Comparison of ENCODE assay signal across 13 cellular contexts in the genomic region with DNA sequence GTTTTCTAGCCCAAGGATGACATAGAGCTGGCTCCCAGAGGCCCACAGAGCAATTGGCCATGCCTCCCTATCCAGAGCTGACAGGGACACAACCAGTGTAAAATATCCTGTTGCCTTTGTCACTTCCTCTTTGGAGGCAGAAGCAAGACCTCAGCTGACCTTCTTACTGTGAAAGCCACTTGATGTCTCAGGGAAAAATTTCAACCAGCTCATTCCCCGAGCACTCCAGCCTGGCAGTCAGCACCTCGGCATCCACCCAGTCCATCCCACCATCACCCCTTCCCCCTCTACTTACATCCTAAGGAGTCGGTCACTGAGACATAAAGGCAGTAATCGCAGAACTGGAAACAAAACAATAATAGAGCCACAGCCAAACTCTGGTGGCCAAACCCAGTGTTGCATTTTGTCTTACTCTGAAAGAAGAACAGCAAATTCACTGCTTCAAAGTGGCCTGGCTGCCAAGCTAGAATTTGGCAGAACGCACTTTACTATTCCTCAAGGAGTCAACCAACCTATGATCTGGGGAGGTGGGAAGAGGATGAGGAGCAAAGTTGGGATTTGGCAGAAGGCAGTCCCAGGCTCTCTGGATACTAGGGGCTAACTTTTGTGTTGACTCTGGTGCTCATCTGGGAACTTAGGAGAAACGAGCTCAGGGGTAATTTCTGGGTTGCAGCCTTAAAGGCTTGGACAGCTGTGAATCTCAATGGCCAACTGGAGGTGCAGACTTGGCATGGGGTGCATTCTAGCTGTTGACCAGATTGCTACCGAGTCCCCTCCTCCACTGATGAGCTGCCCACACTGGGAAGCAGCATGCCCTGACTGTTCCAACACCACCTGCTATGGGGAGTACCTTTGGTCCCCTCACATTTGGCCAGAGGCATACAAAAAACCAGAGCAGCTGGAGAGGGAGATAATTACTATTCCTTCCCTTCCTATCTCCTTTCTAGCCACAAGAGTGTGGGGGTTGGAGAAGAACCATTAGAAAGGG. TPM values are rescaled to one million over a fixed set of nuclear protein-coding genes. Genes with fewer than 3 reads are reported as not detected.
DNase-seq lines count a peak whose midpoint lies in the region; ATAC-seq and TF ChIP-seq lines count a peak whose summit lies in the region.
"Had no signal": no experiment of that assay in that cellular context is flagged by ENCODE, and none has a peak within 500 bp of the region (broad histone marks: within the 10 kb centered on the region; RNA-seq: fewer than 3 reads in every experiment).

No MANE protein-coding gene starts in this region.

- 90% methylated on average over 7 of the region's 7 CpGs for WGBS in SK-N-SH (ENCODE audit: low lambda C conversion rate)

- intact Hi-C loops in Right ventricle myocardium inferior (cut with DNase I), result no loop called here

- peaks cover 11% of the 10 kb centered on the region; the same call in 1 of the 2 replicates for H3K79me2 ChIP-seq in SK-N-SH (ENCODE audit: insufficient read depth)

- peaks cover 4% of the 10 kb centered on the region for H3K36me3 Mint-ChIP-seq in T-helper 17 cell (ENCODE audit: low read depth)
- peaks cover 44% of the 10 kb centered on the region for H3K36me3 Mint-ChIP-seq in stimulated activated memory B cell treated with anti-CD40 and anti-IgM and Interleukin-4, amounts not matched to agents 10 μg/mL and 1 μg/mL and 100 μg/mL, for 72 hours

- no peaks in the 10 kb centered on the region for H4K20me1 ChIP-seq in SK-N-SH (ENCODE audit: insufficient read depth)

- H3K4me3 Mint-ChIP-seq in T-helper 17 cell, result no peak overlapping the region
- no peak overlapping the region for H3K4me3 Mint-ChIP-seq in stimulated activated memory B cell treated with anti-CD40 and anti-IgM and Interleukin-4, amounts not matched to agents 10 μg/mL and 1 μg/mL and 100 μg/mL, for 72 hours

- H3K9me2 ChIP-seq in SK-N-SH, result no peaks in the 10 kb centered on the region

- H3K27me3 ChIP-seq in SK-N-SH (ENCODE audit: insufficient read depth), result no peaks in the 10 kb centered on the region

- ATAC-seq in SK-N-SH treated with all-trans-retinoic acid at 6 μM for 48 hours, result no peak; the same call in 1 of the 3 replicates
- no peak for ATAC-seq in T-helper 17 cell
- ATAC-seq in Right ventricle myocardium inferior, result peak; percentile 61
- no peak for ATAC-seq in stimulated activated memory B cell treated with anti-CD40 and anti-IgM and Interleukin-4, amounts not matched to agents 10 μg/mL and 1 μg/mL and 100 μg/mL, for 72 hours
- ATAC-seq in GM19463 (IDR thresholded peaks at IDR 0.05; ENCODE audit: unreplicated experiment), result no peak
- no peak for ATAC-seq in GM21381 (IDR thresholded peaks at IDR 0.05; ENCODE audit: unreplicated experiment)
- no peak for ATAC-seq in HG02763 (IDR thresholded peaks at IDR 0.05; ENCODE audit: unreplicated experiment)
- ATAC-seq: A549, left lobe of liver had no signal

- CTCF ChIA-PET in SK-N-SH (lab: Yijun Ruan, JAX), result interaction anchor here (0.8 to 3.0 kb wide), 9 partner anchors 8 to 150 kb away, joined by 3 to 19 read pairs (median 4); no protein-coding TSS in a partner anchor

- H3K27ac Mint-ChIP-seq in T-helper 17 cell, result peak overlapping the region; percentile 82
- H3K27ac Mint-ChIP-seq in stimulated activated memory B cell treated with anti-CD40 and anti-IgM and Interleukin-4, amounts not matched to agents 10 μg/mL and 1 μg/mL and 100 μg/mL, for 72 hours, result peak overlapping the region; percentile 82

- peaks cover 42% of the 10 kb centered on the region for H3F3A ChIP-seq in SK-N-SH (replicated peaks; ENCODE audit: insufficient read depth)

- no peak for TF ChIP-seq RAD21 in SK-N-SH (IDR thresholded peaks at IDR 0.05; ENCODE audit: low read length)

- peaks cover 24 to 27% of the 10 kb centered on the region in 2 experiments for H3K36me3 ChIP-seq in SK-N-SH (replicated peaks in 1 of 2; ENCODE audit: control insufficient read depth in 1 of 2, insufficient read depth in 2 of 2, low read length in 1 of 2)

- peak overlapping the region; percentile 37; the same call in 1 of the 2 replicates for H3K4me2 ChIP-seq in SK-N-SH
- H3K4me2 ChIP-seq: A549 had no signal

- no peak overlapping the region for H2AFZ ChIP-seq in SK-N-SH (ENCODE audit: low read depth)

- no peak overlapping the region for H3K4me3 ChIP-seq in SK-N-SH (ENCODE audit: low read depth in 2 of 2, low read length in 1 of 2)
- H3K4me3 ChIP-seq: A549 had no signal

- H3K4me1 Mint-ChIP-seq in T-helper 17 cell, result peaks cover 19% of the 10 kb centered on the region
- H3K4me1 Mint-ChIP-seq in stimulated activated memory B cell treated with anti-CD40 and anti-IgM and Interleukin-4, amounts not matched to agents 10 μg/mL and 1 μg/mL and 100 μg/mL, for 72 hours, result peaks cover 44% of the 10 kb centered on the region

- DNase-seq in SK-N-SH (no peak), T-helper 17 cell (no peak), Right ventricle myocardium inferior (ENCODE audit: missing footprints) (no peak)
- DNase-seq: activated naive CD4-positive, alpha-beta T cell treated with anti-CD3 and anti-CD28 coated beads, Interleukin-2, amount 50 U/mL, for 16 hours; NCI-H82 had no signal

- H3K27ac ChIP-seq in SK-N-SH (ENCODE audit: low read depth in 2 of 2, low read length in 1 of 2), result peak overlapping the region in 1 of 2 experiments; percentile 66; a peak in 2 of 4 replicates
- H3K27ac ChIP-seq: A549, VCaP had no signal

- no peaks in the 10 kb centered on the region for H3K9me3 Mint-ChIP-seq in stimulated activated memory B cell treated with anti-CD40 and anti-IgM and Interleukin-4, amounts not matched to agents 10 μg/mL and 1 μg/mL and 100 μg/mL, for 72 hours

- POLR2A ChIA-PET in SK-N-SH (lab: Yijun Ruan, JAX), result no interaction called here

- TF ChIP-seq EP300 in SK-N-SH (IDR thresholded peaks at IDR 0.05; ENCODE audit: borderline replicate concordance in 1 of 2, low read depth in 1 of 2, low read length in 1 of 2), result no peak

- TF ChIP-seq CTCF in SK-N-SH (IDR thresholded peaks at IDR 0.05), result peak; percentile 37; the same call in 1 of the 2 replicates

- H3K4me1 ChIP-seq in SK-N-SH (ENCODE audit: control insufficient read depth in 1 of 2, insufficient read depth in 2 of 2, low read depth in 1 of 2, low read length in 1 of 2), result peaks cover 2 to 15% of the 10 kb centered on the region in 2 experiments; a peak in 3 of 4 replicates

- no peaks in the 10 kb centered on the region for H3K27me3 Mint-ChIP-seq in T-helper 17 cell
- H3K27me3 Mint-ChIP-seq in stimulated activated memory B cell treated with anti-CD40 and anti-IgM and Interleukin-4, amounts not matched to agents 10 μg/mL and 1 μg/mL and 100 μg/mL, for 72 hours, result no peaks in the 10 kb centered on the region

- H3K9me3 ChIP-seq in SK-N-SH (no peaks in the 10 kb centered on the region), T-helper 17 cell (ENCODE audit: control insufficient read depth, low read length, poor library complexity, severe bottlenecking) (no peaks in the 10 kb centered on the region)
- H3K9me3 ChIP-seq: A549 had no signal

- H3K9ac ChIP-seq in SK-N-SH, result no peak overlapping the region

TF ChIP-seq in SK-N-SH, 30 proteins besides CTCF, POLR2A, EP300 and RAD21:
- TF ChIP-seq, protein P1, sequence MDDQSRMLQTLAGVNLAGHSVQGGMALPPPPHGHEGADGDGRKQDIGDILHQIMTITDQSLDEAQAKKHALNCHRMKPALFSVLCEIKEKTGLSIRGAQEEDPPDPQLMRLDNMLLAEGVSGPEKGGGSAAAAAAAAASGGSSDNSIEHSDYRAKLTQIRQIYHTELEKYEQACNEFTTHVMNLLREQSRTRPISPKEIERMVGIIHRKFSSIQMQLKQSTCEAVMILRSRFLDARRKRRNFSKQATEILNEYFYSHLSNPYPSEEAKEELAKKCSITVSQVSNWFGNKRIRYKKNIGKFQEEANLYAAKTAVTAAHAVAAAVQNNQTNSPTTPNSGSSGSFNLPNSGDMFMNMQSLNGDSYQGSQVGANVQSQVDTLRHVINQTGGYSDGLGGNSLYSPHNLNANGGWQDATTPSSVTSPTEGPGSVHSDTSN (IDR thresholded peaks at IDR 0.05), result no peak
- TF ChIP-seq, protein P2, sequence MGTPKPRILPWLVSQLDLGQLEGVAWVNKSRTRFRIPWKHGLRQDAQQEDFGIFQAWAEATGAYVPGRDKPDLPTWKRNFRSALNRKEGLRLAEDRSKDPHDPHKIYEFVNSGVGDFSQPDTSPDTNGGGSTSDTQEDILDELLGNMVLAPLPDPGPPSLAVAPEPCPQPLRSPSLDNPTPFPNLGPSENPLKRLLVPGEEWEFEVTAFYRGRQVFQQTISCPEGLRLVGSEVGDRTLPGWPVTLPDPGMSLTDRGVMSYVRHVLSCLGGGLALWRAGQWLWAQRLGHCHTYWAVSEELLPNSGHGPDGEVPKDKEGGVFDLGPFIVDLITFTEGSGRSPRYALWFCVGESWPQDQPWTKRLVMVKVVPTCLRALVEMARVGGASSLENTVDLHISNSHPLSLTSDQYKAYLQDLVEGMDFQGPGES (IDR thresholded peaks at IDR 0.05; ENCODE audit: low read depth, low read length), result no peak

TF ChIP-seq in SK-N-SH treated with all-trans-retinoic acid at 6 μM for 48 hours, 23 proteins besides CTCF, POLR2A, EP300 and RAD21:
- TF ChIP-seq PPARA (CRISPR knock-in tag; IDR thresholded peaks at IDR 0.05; ENCODE audit: borderline replicate concordance) (no peak), ZC3H10 (CRISPR knock-in tag; IDR thresholded peaks at IDR 0.05) (no peak), ISL1 (CRISPR knock-in tag; IDR thresholded peaks at IDR 0.05) (no peak)
- TF ChIP-seq, protein P3, sequence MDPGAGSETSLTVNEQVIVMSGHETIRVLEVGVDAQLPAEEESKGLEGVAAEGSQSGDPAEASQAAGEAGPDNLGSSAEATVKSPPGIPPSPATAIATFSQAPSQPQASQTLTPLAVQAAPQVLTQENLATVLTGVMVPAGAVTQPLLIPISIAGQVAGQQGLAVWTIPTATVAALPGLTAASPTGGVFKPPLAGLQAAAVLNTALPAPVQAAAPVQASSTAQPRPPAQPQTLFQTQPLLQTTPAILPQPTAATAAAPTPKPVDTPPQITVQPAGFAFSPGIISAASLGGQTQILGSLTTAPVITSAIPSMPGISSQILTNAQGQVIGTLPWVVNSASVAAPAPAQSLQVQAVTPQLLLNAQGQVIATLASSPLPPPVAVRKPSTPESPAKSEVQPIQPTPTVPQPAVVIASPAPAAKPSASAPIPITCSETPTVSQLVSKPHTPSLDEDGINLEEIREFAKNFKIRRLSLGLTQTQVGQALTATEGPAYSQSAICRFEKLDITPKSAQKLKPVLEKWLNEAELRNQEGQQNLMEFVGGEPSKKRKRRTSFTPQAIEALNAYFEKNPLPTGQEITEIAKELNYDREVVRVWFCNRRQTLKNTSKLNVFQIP (CRISPR knock-in tag; IDR thresholded peaks at IDR 0.05; ENCODE audit: borderline replicate concordance, low read depth), result no peak

RNA-seq across cellular contexts. Expression of a gene that starts 13.7 kb away (rescaled TPM):
- polyA plus RNA-seq in SK-N-SH (2012; rRNA removed), result 2.3 and 2.6 TPM in 2 replicates
- 2.3 and 2.8 TPM in 2 replicates for polyA plus RNA-seq in SK-N-SH (2012; cell fraction: cytosol; rRNA removed)
- polyA plus RNA-seq in SK-N-SH (2012; cell fraction: nucleus; rRNA removed), result 2.6 and 4.7 TPM in 2 replicates
- total RNA-seq in T-helper 17 cell (1 to 10 TPM; 1.5 to 2.3 TPM), Right ventricle myocardium inferior (not detected)
- total RNA-seq: left lobe of liver had no signal
